17 cellular contexts compared by ENCODE assay signal in genomic region chr22:30943368-30943767, GRCh38. TPM values are rescaled to one million over a fixed set of nuclear protein-coding genes. Genes with fewer than 3 reads are reported as not detected.
A peak's percentile ranks its signal among the peaks of the same experiment; 100 is the strongest.
DNase-seq lines count a peak whose midpoint lies in the region; ATAC-seq, FAIRE-seq and TF ChIP-seq lines count a peak whose summit lies in the region.
"Had no signal": no experiment of that assay in that cellular context is flagged by ENCODE, and none has a peak within 500 bp of the region (broad histone marks: within the 10 kb centered on the region; RNA-seq: fewer than 3 reads in every experiment).

No MANE protein-coding gene starts in this region.

- no peak overlapping the region for H3K27ac Mint-ChIP-seq in glutamatergic neuron (ENCODE audit: unreplicated experiment)

- H3K27ac ChIP-seq in RWPE1: peak overlapping the region; percentile 13; the same call in 1 of the 2 replicates
- no peak overlapping the region for H3K27ac ChIP-seq in kidney (ENCODE audit: low read depth in 2 of 2, low read length in 2 of 2)
- H3K27ac ChIP-seq in GM23248: no peak overlapping the region
- H3K27ac ChIP-seq: brain microvascular endothelial cell, gastrocnemius medialis, pancreas, uterus had no signal

- no peak for TF ChIP-seq CTCF in RWPE1 (conservative IDR thresholded peaks at IDR 0.05; ENCODE audit: low read depth)
- no peak for TF ChIP-seq CTCF in mucosa of descending colon (IDR thresholded peaks at IDR 0.05)
- TF ChIP-seq CTCF in kidney (IDR thresholded peaks at IDR 0.05; ENCODE audit: borderline replicate concordance, extremely low read depth, insufficient read depth): no peak
- no peak for TF ChIP-seq CTCF in glutamatergic neuron (IDR thresholded peaks at IDR 0.05; ENCODE audit: partially characterized antibody, unreplicated experiment)

- no peaks in the 10 kb centered on the region for H3K9me2 ChIP-seq in GM23248 (ENCODE audit: insufficient read depth)

- H3K4me1 Mint-ChIP-seq in glutamatergic neuron (ENCODE audit: low read depth, unreplicated experiment): peaks cover 7% of the 10 kb centered on the region

- POLR2A ChIA-PET in RWPE1 (lab: Yijun Ruan, JAX; ENCODE audit: low non-redundant PET): no interaction called here

- H3K36me3 Mint-ChIP-seq in glutamatergic neuron (ENCODE audit: unreplicated experiment): peaks cover 6% of the 10 kb centered on the region

- CTCF ChIA-PET in RWPE1 (lab: Yijun Ruan, JAX): no interaction called here

- H4K20me1 ChIP-seq in GM23248 (ENCODE audit: insufficient read depth): no peaks in the 10 kb centered on the region

- no peak overlapping the region for H3K4me3 Mint-ChIP-seq in glutamatergic neuron (ENCODE audit: unreplicated experiment)
- H3K4me3 Mint-ChIP-seq: endodermal cell had no signal

- intact Hi-C loops in mucosa of descending colon (cut with DNase I, micrococcal nuclease): no loop called here
- intact Hi-C loops in kidney (cut with DNase I): no loop called here

- in situ Hi-C loops in GM23248 (cut with MboI): no loop called here

- DNase-seq in CD1c-positive myeloid dendritic cell (ENCODE audit: extremely low spot score) (peak; percentile 17), RWPE1 (ENCODE audit: low spot score) (no peak), mucosa of descending colon (peak in 2 of 3 donors; percentile 14 to 37), NCI-H146 treated with DMSO at 0.1 percent for 48 hours (lab: John Stamatoyannopoulos, UW; ENCODE audit: unreplicated experiment) (no peak), kidney (no peak), glutamatergic neuron (no peak), GM23248 (no peak)
- DNase-seq in activated CD8-positive, alpha-beta memory T cell treated with anti-CD3 and anti-CD28 coated beads, Interleukin-2, amount 50 U/mL, for 4 hours: peak; percentile 46
- DNase-seq: brain microvascular endothelial cell, endodermal cell, gastrocnemius medialis, NCI-H226, OCI-M1, pancreas, SW 1271, uterus had no signal

- WGBS in GM23248 (ENCODE audit: low coverage in 1 of 2, low lambda C conversion rate in 2 of 2, missing lambda C conversion rate in 2 of 2), 2 experiments: 95 to 100% methylated on average over 3 of the region's 3 CpGs

- H3K27me3 ChIP-seq in GM23248 (replicated peaks; ENCODE audit: insufficient read depth): no peaks in the 10 kb centered on the region
- H3K27me3 ChIP-seq: brain microvascular endothelial cell, gastrocnemius medialis, pancreas, uterus had no signal

- H3K4me3 ChIP-seq in mucosa of descending colon (no peak overlapping the region), kidney (ENCODE audit: low read length in 2 of 2) (no peak overlapping the region), GM23248 (no peak overlapping the region)
- H3K4me3 ChIP-seq: gastrocnemius medialis, pancreas, smooth muscle cell, uterus had no signal

- H3K4me2 ChIP-seq in GM23248 (ENCODE audit: unreplicated experiment): no peak overlapping the region
- H3K4me2 ChIP-seq: smooth muscle cell had no signal

- no peak overlapping the region for H2AFZ ChIP-seq in GM23248

- H3K27me3 Mint-ChIP-seq in glutamatergic neuron (ENCODE audit: unreplicated experiment): peaks cover 3% of the 10 kb centered on the region

- FAIRE-seq in kidney (lab: Jason Lieb, UNC): no peak
- FAIRE-seq: pancreas had no signal

- H3K4me1 ChIP-seq in mucosa of descending colon (ENCODE audit: low read depth) (no peaks in the 10 kb centered on the region), kidney (ENCODE audit: control insufficient read depth in 1 of 2, insufficient read depth in 1 of 2, low read depth in 1 of 2, low read length in 2 of 2) (peaks cover 2 to 5% of the 10 kb centered on the region in 2 donors), GM23248 (ENCODE audit: insufficient read depth) (no peaks in the 10 kb centered on the region)
- H3K4me1 ChIP-seq: pancreas, uterus had no signal

- H3F3A ChIP-seq in GM23248 (ENCODE audit: insufficient read depth): no peaks in the 10 kb centered on the region

- H3K9ac ChIP-seq in kidney (ENCODE audit: low read length in 2 of 2) (no peak overlapping the region), GM23248 (no peak overlapping the region)

- H3K36me3 ChIP-seq in mucosa of descending colon (ENCODE audit: low read depth): peaks cover 5% of the 10 kb centered on the region
- peaks cover 56 to 66% of the 10 kb centered on the region in 2 donors for H3K36me3 ChIP-seq in kidney (ENCODE audit: control insufficient read depth in 1 of 2, insufficient read depth in 2 of 2, low read length in 2 of 2)
- peaks cover 74% of the 10 kb centered on the region; the same call in 1 of the 2 replicates for H3K36me3 ChIP-seq in GM23248 (ENCODE audit: low read depth)
- H3K36me3 ChIP-seq: uterus had no signal

- H3K9me3 Mint-ChIP-seq in glutamatergic neuron (ENCODE audit: unreplicated experiment): no peaks in the 10 kb centered on the region
- H3K9me3 Mint-ChIP-seq: endodermal cell had no signal

- ATAC-seq in mucosa of descending colon: peak; percentile 39
- ATAC-seq: gastrocnemius medialis, pancreas had no signal

- H3K79me2 ChIP-seq in GM23248 (ENCODE audit: insufficient read depth): no peaks in the 10 kb centered on the region

- no peaks in the 10 kb centered on the region for H3K9me3 ChIP-seq in mucosa of descending colon
- no peaks in the 10 kb centered on the region for H3K9me3 ChIP-seq in kidney (ENCODE audit: control insufficient read depth in 1 of 2, low read length in 2 of 2)
- no peaks in the 10 kb centered on the region for H3K9me3 ChIP-seq in GM23248 (ENCODE audit: low read depth)
- H3K9me3 ChIP-seq: gastrocnemius medialis, pancreas, uterus had no signal

RNA-seq across cellular contexts. Expression of gene MORC2, which starts 25.2 kb away (rescaled TPM):
- 10 to 100 TPM; 14.0 to 28.0 (median 20.0) TPM for total RNA-seq in mucosa of descending colon
- 18.0 TPM for total RNA-seq in kidney
- polyA plus RNA-seq in kidney (ENCODE audit: insufficient read depth, low read depth, low replicate concordance): 18.8 TPM
- total RNA-seq in glutamatergic neuron (ENCODE audit: unreplicated experiment): 72.8 TPM
- 16.1 and 16.8 TPM in 2 replicates for total RNA-seq in GM23248 (2014; rRNA removed; shearing (Covaris generic))
- 13.2 and 13.3 TPM in 2 replicates for polyA plus RNA-seq in GM23248 (2016; fragmentation: Nextera tagmentation; extraction: Ambion mirVana)

RNA-seq across cellular contexts. Expression of gene TUG1, which starts 25.7 kb away (rescaled TPM):
- total RNA-seq in mucosa of descending colon: 10 to 100 TPM; 68.2 to 83.2 (median 72.0) TPM
- 79.0 TPM for total RNA-seq in kidney
- 25.5 TPM for polyA plus RNA-seq in kidney (ENCODE audit: insufficient read depth, low read depth, low replicate concordance)
- total RNA-seq in glutamatergic neuron (ENCODE audit: unreplicated experiment): 112 TPM
- total RNA-seq in GM23248 (2014; rRNA removed; shearing (Covaris generic)): 65.9 and 68.5 TPM in 2 replicates
- polyA plus RNA-seq in GM23248 (2016; fragmentation: Nextera tagmentation; extraction: Ambion mirVana): 22.8 and 26.6 TPM in 2 replicates

Comparison
In these comparisons a context has a peak if more than half of its experiments do, and no peak if none do; other contexts are left out.
1. DNase-seq: peak in CD1c-positive myeloid dendritic cell (single experiment), activated CD8-positive, alpha-beta memory T cell treated with anti-CD3 and anti-CD28 coated beads, Interleukin-2, amount 50 U/mL, for 4 hours (single experiment) and mucosa of descending colon (2 of 3); none in RWPE1 (single experiment), NCI-H146 treated with DMSO at 0.1 percent for 48 hours (single experiment), kidney (single experiment), glutamatergic neuron (single experiment) and GM23248 (single experiment).